ENCODE assay signal across 8 cellular contexts in the genomic region with DNA sequence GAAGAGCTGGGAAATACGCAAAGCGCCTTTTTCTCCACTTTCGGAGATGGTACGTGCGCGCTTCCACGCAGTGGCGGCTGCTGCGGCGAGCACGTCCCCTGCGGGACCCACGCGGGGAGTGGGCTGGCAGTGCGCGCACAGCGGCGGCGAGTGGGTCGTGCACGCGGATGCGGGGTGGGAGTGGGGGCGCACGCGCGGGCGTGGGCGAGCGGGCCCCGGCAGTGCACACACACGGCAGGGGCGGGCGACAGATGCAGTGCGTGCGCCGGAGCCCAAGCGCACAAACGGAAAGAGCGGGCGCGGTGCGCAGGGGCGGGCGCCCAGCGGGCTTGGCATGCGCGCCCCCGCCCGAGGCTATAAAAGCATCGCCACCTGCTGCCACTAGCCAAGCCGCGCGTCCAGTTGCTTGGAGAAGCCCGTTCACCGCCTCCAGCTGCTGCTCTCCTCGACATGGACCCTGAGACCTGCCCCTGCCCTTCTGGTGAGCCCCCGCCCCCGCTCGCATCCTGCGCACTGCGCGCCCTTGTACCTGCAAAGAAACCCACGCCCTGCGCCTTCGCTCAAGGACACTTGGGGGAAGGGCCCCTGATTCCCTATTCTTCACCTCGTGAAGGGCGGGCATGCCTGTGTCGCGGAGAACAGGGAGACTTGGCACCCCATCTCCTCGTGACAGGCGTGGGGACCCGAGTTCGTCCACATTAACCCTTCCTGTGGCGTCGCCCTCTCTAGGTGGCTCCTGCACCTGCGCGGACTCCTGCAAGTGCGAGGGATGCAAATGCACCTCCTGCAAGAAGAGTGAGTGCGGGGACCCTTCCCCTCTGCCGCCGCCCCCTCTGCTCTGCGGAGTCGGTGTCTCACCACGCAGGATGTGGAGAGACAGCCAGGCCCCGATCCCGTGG. TPM values are rescaled to one million over a fixed set of nuclear protein-coding genes. Genes with fewer than 3 reads are reported as not detected.
DNase-seq lines count a peak whose midpoint lies in the region; ATAC-seq, FAIRE-seq and TF ChIP-seq lines count a peak whose summit lies in the region.
"Had no signal": no experiment of that assay in that cellular context is flagged by ENCODE, and none has a peak within 500 bp of the region (broad histone marks: within the 10 kb centered on the region; RNA-seq: fewer than 3 reads in every experiment).

A gene (plus strand): TSS at position 388 of the 899 bp plus-strand sequence. CDS start 63 bp downstream, at position 451.

- no peak within 1 kb of the TSS for H3K27ac ChIP-seq in HEK293 (ENCODE audit: extremely low read depth, low read depth, low read length)
- no peak within 1 kb of the TSS for H3K27ac ChIP-seq in Panc1 (ENCODE audit: low read length)
- H3K27ac ChIP-seq in liver (ENCODE audit: low read depth in 1 of 2, low read length in 2 of 2) = no peak within 1 kb of the TSS
- H3K27ac ChIP-seq in stomach smooth muscle (ENCODE audit: low read length) = no peak within 1 kb of the TSS
- H3K27ac ChIP-seq: SJSA1 had no signal

- TF ChIP-seq CTCF in HEK293 (tag by site-specific recombination; IDR thresholded peaks at IDR 0.05) = no peak
- TF ChIP-seq CTCF in Panc1 (IDR thresholded peaks at IDR 0.05) = 0 out of 2 replicates have a peak, but pooled peaks have one; percentile 12
- TF ChIP-seq CTCF in liver (IDR thresholded peaks at IDR 0.05; ENCODE audit: low read depth, low read length, missing input control) = no peak

- intact Hi-C loops in Panc1 (cut with micrococcal nuclease; ENCODE audit: unreplicated experiment) = no loop called here

- TF ChIP-seq RAD21 in liver (IDR thresholded peaks at IDR 0.05) = no peak

- ATAC-seq in Panc1 (no peak), HG03342 (IDR thresholded peaks at IDR 0.05; ENCODE audit: unreplicated experiment) (no peak)

- DNase-seq in Panc1 (ENCODE audit: low read depth, low spot score) (no peak), cerebellum (ENCODE audit: low spot score) (peak; percentile 79), HTR-8/SVneo (ENCODE audit: insufficient read length, low spot score) (no peak)

- 8% methylated on average over 87 of the region's 87 CpGs for WGBS in liver

- CTCF ChIA-PET in HEK293 (lab: Yijun Ruan, JAX) (interaction anchor here (0.6 to 1.3 kb wide), 2 partner anchors 13 to 72 kb away, joined by 3 read pairs; no protein-coding TSS in a partner anchor), Panc1 (lab: Charles Lee) (no interaction called here)

- H3K36me3 ChIP-seq in HEK293 (ENCODE audit: control insufficient read depth in 2 of 2, insufficient read depth in 1 of 2, low read length in 2 of 2) = no peaks in the 10 kb centered on the region
- no peaks in the 10 kb centered on the region for H3K36me3 ChIP-seq in Panc1 (ENCODE audit: control insufficient read depth, insufficient read depth, low read length)
- no peaks in the 10 kb centered on the region for H3K36me3 ChIP-seq in liver (ENCODE audit: control insufficient read depth in 4 of 4, insufficient read depth in 3 of 4, low read depth in 1 of 4, low read length in 3 of 4)
- no peaks in the 10 kb centered on the region for H3K36me3 ChIP-seq in stomach smooth muscle (ENCODE audit: control insufficient read depth in 2 of 2, insufficient read depth in 2 of 2, low read length in 2 of 2)
- H3K36me3 ChIP-seq: SJSA1 had no signal

- POLR2A ChIA-PET in HEK293 (lab: Yijun Ruan, JAX) = no interaction called here
- POLR2A ChIA-PET in Panc1 (lab: Charles Lee) = no interaction called here

- H3K9me3 ChIP-seq in HEK293 (ENCODE audit: control insufficient read depth, insufficient read depth, low read depth, low read length) (no peaks in the 10 kb centered on the region), Panc1 (ENCODE audit: control insufficient read depth, insufficient read depth, low read depth, low read length) (no peaks in the 10 kb centered on the region), liver (ENCODE audit: control insufficient read depth in 4 of 4, low read length in 3 of 4) (no peaks in the 10 kb centered on the region), stomach smooth muscle (ENCODE audit: control insufficient read depth in 2 of 2, low read length in 2 of 2) (peaks cover 0 to 4% of the 10 kb centered on the region in 2 donors)

- H3K27me3 ChIP-seq in Panc1 (ENCODE audit: control insufficient read depth, insufficient read depth, low read length) (no peaks in the 10 kb centered on the region; the same call in 1 of the 2 replicates), liver (ENCODE audit: control insufficient read depth in 4 of 4, insufficient read depth in 4 of 4, low read length in 3 of 4) (peaks cover 0 to 5% (median 0%) of the 10 kb centered on the region in 4 donors), stomach smooth muscle (ENCODE audit: control insufficient read depth in 1 of 2, insufficient read depth in 2 of 2, low read length in 2 of 2) (peaks cover 26% of the 10 kb centered on the region in 2 donors)

- in situ Hi-C loops in Panc1 (cut with HindIII; ENCODE audit: low pct_unique_long_range_greater_than_20kb, low sequenced_read_pairs) = no loop called here

- H3K4me1 ChIP-seq in HEK293 (ENCODE audit: control insufficient read depth, insufficient read depth, low read length) (no peaks in the 10 kb centered on the region), Panc1 (ENCODE audit: control insufficient read depth, insufficient read depth, low read length) (no peaks in the 10 kb centered on the region), liver (ENCODE audit: control insufficient read depth in 4 of 4, insufficient read depth in 4 of 4, low read length in 3 of 4) (peaks cover 3 to 11% (median 6%) of the 10 kb centered on the region in 4 donors), stomach smooth muscle (ENCODE audit: control insufficient read depth, insufficient read depth, low read length) (peaks cover 11% of the 10 kb centered on the region)

- H3K9ac ChIP-seq in liver (ENCODE audit: low read depth in 1 of 2, low read length in 2 of 2) (no peak within 1 kb of the TSS), stomach smooth muscle (ENCODE audit: low read length in 2 of 2) (no peak within 1 kb of the TSS)

- no peak for FAIRE-seq in HTR-8/SVneo (lab: Jason Lieb, UNC)

- BruUV-seq in Panc1 (replicated peaks; lab: Mats Ljungman, UMichigan) = no TSS peak

- H3K4me3 ChIP-seq in HEK293 (ENCODE audit: low read depth, low read length) (peak within 1 kb of the TSS; percentile 25), Panc1 (ENCODE audit: low read depth in 2 of 2, low read length in 2 of 2) (peak within 1 kb of the TSS in 1 of 2 experiments; percentile 16; a peak in 1 of 4 replicates), liver (ENCODE audit: low read depth in 1 of 3, low read length in 3 of 3) (peak within 1 kb of the TSS in 2 of 3 donors; percentile 25 to 53), stomach smooth muscle (ENCODE audit: low read length in 2 of 2) (peak within 1 kb of the TSS; percentile 53 to 68)
- H3K4me3 ChIP-seq: SJSA1 had no signal

TF ChIP-seq in HEK293, 187 proteins besides CTCF, POLR2A, EP300 and RAD21 (continues in another document):
- TF ChIP-seq ZNF132 (tag by site-specific recombination; IDR thresholded peaks at IDR 0.05; ENCODE audit: borderline replicate concordance) = no peak
- TF ChIP-seq ZBTB48 (tag by site-specific recombination; IDR thresholded peaks at IDR 0.05) = no peak
- TF ChIP-seq ZNF596 (tag by site-specific recombination; IDR thresholded peaks at IDR 0.05) = no peak
- no peak for TF ChIP-seq ZNF341 (tag by site-specific recombination; IDR thresholded peaks at IDR 0.05; ENCODE audit: low read depth)
- no peak for TF ChIP-seq GFI1B (tag by site-specific recombination; IDR thresholded peaks at IDR 0.05)
- TF ChIP-seq RBAK (tag by site-specific recombination; IDR thresholded peaks at IDR 0.05) = no peak

TF ChIP-seq in liver, 16 proteins besides CTCF, POLR2A, EP300 and RAD21 (continues in another document):
- TF ChIP-seq, protein P1, sequence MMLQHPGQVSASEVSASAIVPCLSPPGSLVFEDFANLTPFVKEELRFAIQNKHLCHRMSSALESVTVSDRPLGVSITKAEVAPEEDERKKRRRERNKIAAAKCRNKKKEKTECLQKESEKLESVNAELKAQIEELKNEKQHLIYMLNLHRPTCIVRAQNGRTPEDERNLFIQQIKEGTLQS (IDR thresholded peaks at IDR 0.05) = no peak
- TF ChIP-seq RXRA (IDR thresholded peaks at IDR 0.05) (no peak), HNF4G (IDR thresholded peaks at IDR 0.05) (no peak)
- TF ChIP-seq, protein P2, sequence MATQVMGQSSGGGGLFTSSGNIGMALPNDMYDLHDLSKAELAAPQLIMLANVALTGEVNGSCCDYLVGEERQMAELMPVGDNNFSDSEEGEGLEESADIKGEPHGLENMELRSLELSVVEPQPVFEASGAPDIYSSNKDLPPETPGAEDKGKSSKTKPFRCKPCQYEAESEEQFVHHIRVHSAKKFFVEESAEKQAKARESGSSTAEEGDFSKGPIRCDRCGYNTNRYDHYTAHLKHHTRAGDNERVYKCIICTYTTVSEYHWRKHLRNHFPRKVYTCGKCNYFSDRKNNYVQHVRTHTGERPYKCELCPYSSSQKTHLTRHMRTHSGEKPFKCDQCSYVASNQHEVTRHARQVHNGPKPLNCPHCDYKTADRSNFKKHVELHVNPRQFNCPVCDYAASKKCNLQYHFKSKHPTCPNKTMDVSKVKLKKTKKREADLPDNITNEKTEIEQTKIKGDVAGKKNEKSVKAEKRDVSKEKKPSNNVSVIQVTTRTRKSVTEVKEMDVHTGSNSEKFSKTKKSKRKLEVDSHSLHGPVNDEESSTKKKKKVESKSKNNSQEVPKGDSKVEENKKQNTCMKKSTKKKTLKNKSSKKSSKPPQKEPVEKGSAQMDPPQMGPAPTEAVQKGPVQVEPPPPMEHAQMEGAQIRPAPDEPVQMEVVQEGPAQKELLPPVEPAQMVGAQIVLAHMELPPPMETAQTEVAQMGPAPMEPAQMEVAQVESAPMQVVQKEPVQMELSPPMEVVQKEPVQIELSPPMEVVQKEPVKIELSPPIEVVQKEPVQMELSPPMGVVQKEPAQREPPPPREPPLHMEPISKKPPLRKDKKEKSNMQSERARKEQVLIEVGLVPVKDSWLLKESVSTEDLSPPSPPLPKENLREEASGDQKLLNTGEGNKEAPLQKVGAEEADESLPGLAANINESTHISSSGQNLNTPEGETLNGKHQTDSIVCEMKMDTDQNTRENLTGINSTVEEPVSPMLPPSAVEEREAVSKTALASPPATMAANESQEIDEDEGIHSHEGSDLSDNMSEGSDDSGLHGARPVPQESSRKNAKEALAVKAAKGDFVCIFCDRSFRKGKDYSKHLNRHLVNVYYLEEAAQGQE (IDR thresholded peaks at IDR 0.05) = no peak

RNA-seq across cellular contexts. Expression of the gene that starts here (rescaled TPM):
- total RNA-seq in Panc1 (2021; ENCODE audit: unreplicated experiment) = not detected
- not detected for polyA plus RNA-seq in Panc1 (2012; ENCODE audit: insufficient read length)
- 7.5 TPM for total RNA-seq in cerebellum
- not detected for total RNA-seq in liver
- polyA plus RNA-seq in liver = not detected
- total RNA-seq: SJSA1 had no signal
